8 cellular contexts compared by ENCODE assay signal in the genomic region with DNA sequence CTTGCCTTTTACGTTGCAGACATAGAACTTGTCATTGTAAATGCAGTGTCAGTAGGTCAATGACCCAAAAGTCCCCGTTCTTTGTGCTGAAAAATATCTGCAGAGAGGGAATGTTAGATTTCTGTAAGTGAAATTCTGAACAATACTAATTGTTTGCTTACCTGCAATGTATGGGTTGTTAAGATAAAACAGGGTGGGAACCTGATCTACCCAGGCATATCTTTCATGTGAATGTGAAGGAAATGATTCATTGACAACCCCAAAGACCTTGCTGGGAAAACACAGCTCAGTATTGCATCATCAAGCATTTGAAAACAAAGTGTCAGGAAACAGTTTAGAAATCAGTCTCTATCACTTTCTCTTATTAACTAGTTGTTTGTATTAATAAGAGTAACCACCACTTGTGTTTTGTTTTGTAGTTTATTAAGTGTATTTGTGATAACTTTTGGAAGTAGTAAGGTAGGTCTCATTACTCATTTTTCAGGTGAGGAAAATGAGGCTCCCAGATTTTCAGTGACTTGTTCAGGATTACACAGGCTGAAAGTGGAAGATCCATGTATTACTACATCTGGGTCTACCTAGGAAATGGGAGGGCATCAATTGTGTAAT. TPM values are rescaled to one million over a fixed set of nuclear protein-coding genes. Genes with fewer than 3 reads are reported as not detected.
DNase-seq lines count a peak whose midpoint lies in the region; ATAC-seq and TF ChIP-seq lines count a peak whose summit lies in the region.

No MANE protein-coding gene starts in this region.

- 66 to 75% methylated on average over 1 to 2 of the region's 2 CpGs for WGBS in mesodermal cell (ENCODE audit: insufficient coverage in 2 of 2), 2 experiments

- H3K4me3 ChIP-seq in mesodermal cell (ENCODE audit: extremely low read depth, insufficient read depth, low read length, poor library complexity, severe bottlenecking): no peak overlapping the region

- H3K9me3 ChIP-seq in mesodermal cell (ENCODE audit: control insufficient read depth, low read length): peaks cover 8% of the 10 kb centered on the region

- H3K36me3 Mint-ChIP-seq in activated T-cell treated with anti-CD3 and anti-CD28 coated beads, Interleukin-2, amount 50 U/mL, for 24 hours (ENCODE audit: low read depth): peaks cover 4% of the 10 kb centered on the region
- H3K36me3 Mint-ChIP-seq in chondrocyte (ENCODE audit: low read depth): peaks cover 12% of the 10 kb centered on the region

- H3K4me1 Mint-ChIP-seq in activated T-cell treated with anti-CD3 and anti-CD28 coated beads, Interleukin-2, amount 50 U/mL, for 24 hours (ENCODE audit: low read depth): peaks cover 32% of the 10 kb centered on the region
- H3K4me1 Mint-ChIP-seq in chondrocyte (ENCODE audit: low read depth): peaks cover 40% of the 10 kb centered on the region

- peaks cover 26% of the 10 kb centered on the region for H3K4me1 ChIP-seq in mesodermal cell (ENCODE audit: control insufficient read depth, insufficient read depth, low read length, poor library complexity, severe bottlenecking)

- no peak for TF ChIP-seq CTCF in chondrocyte (IDR thresholded peaks at IDR 0.05)

- H3K27me3 Mint-ChIP-seq in activated T-cell treated with anti-CD3 and anti-CD28 coated beads, Interleukin-2, amount 50 U/mL, for 24 hours: no peaks in the 10 kb centered on the region
- no peaks in the 10 kb centered on the region for H3K27me3 Mint-ChIP-seq in chondrocyte (ENCODE audit: low read depth)

- H3K27ac ChIP-seq in mesodermal cell (ENCODE audit: low read depth, low read length, severe bottlenecking): peak overlapping the region; percentile 92

- H3K27ac Mint-ChIP-seq in activated T-cell treated with anti-CD3 and anti-CD28 coated beads, Interleukin-2, amount 50 U/mL, for 24 hours: peak overlapping the region; percentile 90
- H3K27ac Mint-ChIP-seq in chondrocyte (ENCODE audit: unreplicated experiment): peak overlapping the region; percentile 86

- no peak for TF ChIP-seq POLR2A in GM18505 (IDR thresholded peaks at IDR 0.05; ENCODE audit: borderline replicate concordance, extremely low read depth, insufficient read depth, insufficient read length)

- no peaks in the 10 kb centered on the region for H3K36me3 ChIP-seq in mesodermal cell (ENCODE audit: control insufficient read depth, insufficient read depth, low read length)

- ATAC-seq in GM18505 (IDR thresholded peaks at IDR 0.05; ENCODE audit: unreplicated experiment): no peak
- ATAC-seq in GM21717 (IDR thresholded peaks at IDR 0.05; ENCODE audit: unreplicated experiment): no peak

- H3K9me3 Mint-ChIP-seq in activated T-cell treated with anti-CD3 and anti-CD28 coated beads, Interleukin-2, amount 50 U/mL, for 24 hours: peaks cover 9% of the 10 kb centered on the region
- H3K9me3 Mint-ChIP-seq in chondrocyte (ENCODE audit: low read depth): peaks cover 18% of the 10 kb centered on the region

- H3K4me3 Mint-ChIP-seq in activated T-cell treated with anti-CD3 and anti-CD28 coated beads, Interleukin-2, amount 50 U/mL, for 24 hours: peak overlapping the region; percentile 17
- no peak overlapping the region for H3K4me3 Mint-ChIP-seq in chondrocyte (ENCODE audit: unreplicated experiment)

- no peak for DNase-seq in activated T-cell treated with anti-CD3 and anti-CD28 coated beads, Interleukin-2, amount 50 U/mL, for 24 hours
- DNase-seq in activated T-cell treated with anti-CD3 and anti-CD28 coated beads for 4 hours (no peak), NCI-H226 (peak; percentile 94), chondrocyte (ENCODE audit: low spot score) (no peak), NCI-H526 treated with DMSO at 0.1 percent for 48 hours (lab: John Stamatoyannopoulos, UW) (no peak)

RNA-seq across cellular contexts. Expression of a gene that starts 57.9 kb away (rescaled TPM):
- total RNA-seq in chondrocyte: 580 to 614 TPM (median 596 TPM) in 3 replicates
- 343 TPM for polyA plus RNA-seq in mesodermal cell (2013, experiment 1 of 2)
- 332 TPM for polyA plus RNA-seq in mesodermal cell (2013, experiment 2 of 2)
